In the genomic region with DNA sequence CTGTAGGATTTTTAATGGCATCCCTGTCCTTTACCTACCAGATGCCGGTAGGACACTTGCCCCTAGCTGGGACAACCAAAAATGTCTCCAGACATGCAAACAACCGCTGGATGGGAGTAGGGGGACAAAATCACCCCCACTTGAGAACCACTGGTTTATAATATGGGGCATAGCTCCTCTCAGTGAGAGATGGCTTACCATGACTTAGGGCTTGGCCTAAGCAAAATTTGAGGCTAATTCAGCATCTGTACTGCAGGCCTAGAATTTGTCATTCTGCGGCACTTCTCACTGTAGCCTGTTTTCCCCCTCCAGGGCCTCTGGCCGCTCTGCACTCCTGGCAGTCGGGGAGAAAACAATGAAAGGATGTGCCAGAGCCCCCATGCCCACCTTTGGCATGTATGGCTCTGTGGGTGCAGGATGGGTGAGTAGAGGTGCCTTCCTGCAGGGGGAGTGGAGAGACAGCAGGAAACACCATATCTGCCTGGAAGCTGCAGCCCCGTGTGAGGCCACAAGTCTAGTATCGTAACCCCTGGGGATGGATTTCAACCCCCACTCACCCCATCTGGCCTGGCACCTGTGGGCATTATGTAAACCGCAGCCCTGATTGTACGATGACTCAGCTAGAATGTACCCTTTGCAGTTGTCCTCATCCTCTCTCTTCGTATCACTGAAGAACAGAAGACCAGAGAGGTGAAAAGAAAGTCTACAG, we compare ENCODE assay signal across 9 cellular contexts.
A peak's percentile ranks its signal among the peaks of the same experiment; 100 is the strongest.
DNase-seq lines count a peak whose midpoint lies in the region; TF ChIP-seq lines count a peak whose summit lies in the region.
"Had no signal": no experiment of that assay in that cellular context is flagged by ENCODE, and none has a peak within 500 bp of the region (broad histone marks: within the 10 kb centered on the region; RNA-seq: fewer than 3 reads in every experiment).

No MANE protein-coding gene starts in this region.

- H2AK5ac ChIP-seq in trophoblast cell (ENCODE audit: low read length), result no peak overlapping the region

- no peak overlapping the region for H3K4me3 ChIP-seq in mammary epithelial cell (replicated peaks in 1 of 3; ENCODE audit: insufficient read depth in 1 of 3, low read depth in 2 of 3, low read length in 3 of 3)
- no peak overlapping the region for H3K4me3 ChIP-seq in trophoblast cell (ENCODE audit: low read depth, low read length)

- H2AFZ ChIP-seq in mammary epithelial cell (ENCODE audit: low read depth, low read length), result no peak overlapping the region
- no peak overlapping the region for H2AFZ ChIP-seq in trophoblast cell (ENCODE audit: insufficient read depth, low read length, poor library complexity)

- no peak overlapping the region for H3K18ac ChIP-seq in trophoblast cell (ENCODE audit: low read length)

- H3K79me2 ChIP-seq in mammary epithelial cell (ENCODE audit: insufficient read depth, low read length), result peaks cover 3% of the 10 kb centered on the region
- H3K79me2 ChIP-seq in trophoblast cell (ENCODE audit: control insufficient read depth, insufficient read depth, low read length, poor library complexity), result no peaks in the 10 kb centered on the region

- CTCF ChIA-PET in mammary epithelial cell (lab: Charles Lee; ENCODE audit: low non-redundant PET), result no interaction called here

- no peaks in the 10 kb centered on the region for H4K20me1 ChIP-seq in mammary epithelial cell (ENCODE audit: insufficient read depth, low read length)

- H4K12ac ChIP-seq in trophoblast cell (ENCODE audit: low read depth, low read length), result no peak overlapping the region

- DNase-seq in EH (ENCODE audit: low read depth) (peak; percentile 55), GM20000 (ENCODE audit: low spot score) (no peak), HS-27A (ENCODE audit: low read depth) (peak; percentile 66), mammary epithelial cell (peak; percentile 72), DMS153 (lab: John Stamatoyannopoulos, UW) (no peak), retina (no peak), trophoblast cell (no peak)
- DNase-seq in activated naive CD4-positive, alpha-beta T cell treated with Interleukin-2 at 50 U/mL for 16 hours, result no peak
- DNase-seq: stimulated activated naive CD8-positive, alpha-beta T cell treated with anti-CD3 and anti-CD28 coated beads, Interleukin-15, Interleukin-2, amounts not matched to agents 100 U/mL and 50 U/mL, for 24 hours had no signal

- no peak overlapping the region for H3K14ac ChIP-seq in trophoblast cell (ENCODE audit: low read length)

- H4K91ac ChIP-seq in trophoblast cell (ENCODE audit: low read depth, low read length), result no peak overlapping the region

- no peak overlapping the region for H3K4ac ChIP-seq in trophoblast cell (ENCODE audit: low read depth, low read length)

- no peak overlapping the region for H3K4me2 ChIP-seq in mammary epithelial cell (ENCODE audit: insufficient read depth, low read depth, low read length)
- no peak overlapping the region for H3K4me2 ChIP-seq in trophoblast cell (ENCODE audit: low read length)

- H3K27ac ChIP-seq in mammary epithelial cell (ENCODE audit: insufficient read depth, low read depth, low read length) (peak overlapping the region; percentile 28), trophoblast cell (ENCODE audit: low read depth, low read length) (no peak overlapping the region)

- peak; percentile 6 for TF ChIP-seq CTCF in GM20000 (IDR thresholded peaks at IDR 0.05; ENCODE audit: extremely low read depth, missing control alignments)
- TF ChIP-seq CTCF in mammary epithelial cell (conservative IDR thresholded peaks at IDR 0.05 in 1 of 2, IDR thresholded peaks at IDR 0.05 in 1 of 2; ENCODE audit: extremely low read depth in 1 of 2, insufficient read depth in 1 of 2, low read depth in 1 of 2, low read length in 2 of 2), result peak; percentile 33 to 40

- H3K27me3 ChIP-seq in mammary epithelial cell (ENCODE audit: insufficient read depth, low read length) (no peaks in the 10 kb centered on the region), trophoblast cell (ENCODE audit: insufficient read depth, low read length) (no peaks in the 10 kb centered on the region)

- H3K9me3 ChIP-seq in mammary epithelial cell (replicated peaks; ENCODE audit: insufficient read depth, low read length), result no peaks in the 10 kb centered on the region
- H3K9me3 ChIP-seq in trophoblast cell (ENCODE audit: insufficient read depth, low read depth, low read length), result no peaks in the 10 kb centered on the region

- no peak overlapping the region for H3K23ac ChIP-seq in trophoblast cell (ENCODE audit: low read length)

- H3K4me1 ChIP-seq in mammary epithelial cell (ENCODE audit: insufficient read depth, low read length), result peaks cover 80% of the 10 kb centered on the region
- peaks cover 0 to 2% of the 10 kb centered on the region in 2 experiments for H3K4me1 ChIP-seq in trophoblast cell (ENCODE audit: control insufficient read depth in 1 of 2, insufficient read depth in 2 of 2, low read length in 2 of 2)

- dilution Hi-C loops in mammary epithelial cell (cut with HindIII; ENCODE audit: low sequenced_read_pairs), result no loop called here

- no peaks in the 10 kb centered on the region for H3K79me1 ChIP-seq in trophoblast cell (ENCODE audit: low read length)

- no peak overlapping the region for H2BK5ac ChIP-seq in trophoblast cell (ENCODE audit: low read depth, low read length, poor library complexity)

- H3K9ac ChIP-seq in mammary epithelial cell (ENCODE audit: insufficient read depth, low read length) (no peak overlapping the region), trophoblast cell (ENCODE audit: low read length) (no peak overlapping the region)

- BruUV-seq in mammary epithelial cell (replicated peaks; lab: Mats Ljungman, UMichigan), result no TSS peak

- no peak overlapping the region for H2BK120ac ChIP-seq in trophoblast cell (ENCODE audit: insufficient read depth, low read length, poor library complexity)

- in situ Hi-C loops in mammary epithelial cell (cut with MboI; ENCODE audit: low sequenced_read_pairs in 2 of 2), result no loop called here

- H4K8ac ChIP-seq in trophoblast cell (ENCODE audit: low read depth, low read length), result no peak overlapping the region

- WGBS in mammary epithelial cell (ENCODE audit: low coverage, missing lambda C conversion rate), result 62% methylated on average over 10 of the region's 10 CpGs
- WGBS in trophoblast cell (ENCODE audit: extremely low coverage, insufficient coverage, insufficient read length), result no CpG with 5 or more reads among the region's 10 CpGs

- H3K36me3 ChIP-seq in mammary epithelial cell (ENCODE audit: insufficient read depth, low read length) (no peaks in the 10 kb centered on the region), trophoblast cell (ENCODE audit: control insufficient read depth in 1 of 2, insufficient read depth in 2 of 2, low read length in 2 of 2) (no peaks in the 10 kb centered on the region)

- intact Hi-C loops in mammary epithelial cell (cut with micrococcal nuclease), result no loop called here

- H2BK12ac ChIP-seq in trophoblast cell (ENCODE audit: low read length), result no peak overlapping the region

Comparison
In these comparisons a context has a peak if more than half of its experiments do, and no peak if none do; other contexts are left out.
1. DNase-seq: peak in EH (single experiment), HS-27A (single experiment) and mammary epithelial cell (single experiment); none in GM20000 (single experiment), DMS153 (single experiment), retina (single experiment), activated naive CD4-positive, alpha-beta T cell treated with Interleukin-2 at 50 U/mL for 16 hours (single experiment) and trophoblast cell (0 of 2).